8 cellular contexts compared by ENCODE assay signal in the genomic region with DNA sequence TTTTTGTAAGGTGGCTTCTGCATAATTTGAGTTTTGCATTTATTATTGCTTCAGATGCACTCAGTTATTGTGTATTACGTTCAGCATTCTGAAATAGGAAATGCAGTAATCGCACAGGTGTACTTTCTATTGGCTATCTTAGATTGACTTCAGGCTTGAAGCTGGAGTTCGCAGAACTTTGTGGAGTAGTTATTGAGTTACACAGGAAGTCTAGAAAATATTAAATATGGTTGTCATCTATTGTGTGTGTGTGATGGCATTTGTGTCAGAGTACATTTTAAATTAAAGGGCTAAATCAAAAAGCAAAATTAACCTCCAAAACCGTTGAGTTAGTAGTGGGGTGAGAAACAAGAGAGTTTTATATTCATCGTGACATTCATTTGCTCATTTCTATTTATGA. TPM values are rescaled to one million over a fixed set of nuclear protein-coding genes. Genes with fewer than 3 reads are reported as not detected.
A peak's percentile ranks its signal among the peaks of the same experiment; 100 is the strongest.
DNase-seq lines count a peak whose midpoint lies in the region; TF ChIP-seq lines count a peak whose summit lies in the region.

No MANE protein-coding gene starts in this region.

- H3K4me1 ChIP-seq in sigmoid colon = peaks cover 0 to 47% (median 42%) of the 10 kb centered on the region in 4 donors

- CTCF ChIA-PET in RWPE1 (lab: Yijun Ruan, JAX) = interaction anchor here (0.5 kb wide), 1 partner anchor 13 kb away, joined by 3 read pairs; no protein-coding TSS in a partner anchor

- no peaks in the 10 kb centered on the region for H3K9me3 ChIP-seq in sigmoid colon

- H3K27ac ChIP-seq in sigmoid colon (peak overlapping the region; percentile 99 to 100 (median 99)), RWPE1 (no peak overlapping the region)

- H3K4me3 ChIP-seq in epithelial cell of proximal tubule (ENCODE audit: low read depth, low read length) = peak overlapping the region; percentile 94
- peak overlapping the region; percentile 5 to 89 (median 76) for H3K4me3 ChIP-seq in sigmoid colon

- TF ChIP-seq EP300 in sigmoid colon (IDR thresholded peaks at IDR 0.05) = no peak

- 9% methylated on average over 5 of the region's 5 CpGs for WGBS in sigmoid colon, 2 donors

- POLR2A ChIA-PET in RWPE1 (lab: Yijun Ruan, JAX; ENCODE audit: low non-redundant PET) = no interaction called here

- no peak for TF ChIP-seq POLR2A in sigmoid colon (IDR thresholded peaks at IDR 0.05)

- intact Hi-C loops in sigmoid colon (cut with DNase I) = no loop called here

- no peaks in the 10 kb centered on the region for H3K27me3 ChIP-seq in sigmoid colon

- TF ChIP-seq CTCF in epithelial cell of proximal tubule (conservative IDR thresholded peaks at IDR 0.05; ENCODE audit: low read depth, low read length) (no peak), sigmoid colon (IDR thresholded peaks at IDR 0.05) (no peak), RWPE1 (conservative IDR thresholded peaks at IDR 0.05; ENCODE audit: low read depth) (no peak)

- DNase-seq in DMS79 treated with DMSO at 0.1 percent for 48 hours (lab: John Stamatoyannopoulos, UW) = peak; percentile 46
- DNase-seq in DMS79 (lab: John Stamatoyannopoulos, UW) = no peak
- peak; percentile 73 for DNase-seq in RPMI8226
- DNase-seq in epithelial cell of proximal tubule (ENCODE audit: low read depth) = no peak
- DNase-seq in sigmoid colon = no peak
- no peak for DNase-seq in NCI-H226
- no peak for DNase-seq in activated effector memory CD4-positive, alpha-beta T cell treated with anti-CD3 and anti-CD28 coated beads, Interleukin-2, amount 50 U/mL, for 16 hours
- no peak for DNase-seq in RWPE1 (ENCODE audit: low spot score)

- no peaks in the 10 kb centered on the region for H3K36me3 ChIP-seq in sigmoid colon

RNA-seq across cellular contexts. Expression of a gene that starts 2.7 kb away (rescaled TPM):
- total RNA-seq in epithelial cell of proximal tubule = 9.6 and 12.7 TPM in 2 replicates
- 10 to 100 TPM; 31.0 to 42.4 (median 37.4) TPM for total RNA-seq in sigmoid colon
- 1 to 10 TPM; 3.2 to 6.5 (median 3.6) TPM for polyA plus RNA-seq in sigmoid colon

Comparison
In these comparisons a context has a peak if more than half of its experiments do, and no peak if none do; other contexts are left out.
1. DNase-seq: peak in DMS79 treated with DMSO at 0.1 percent for 48 hours (single experiment) and RPMI8226 (single experiment); none in DMS79 (single experiment), epithelial cell of proximal tubule (single experiment), sigmoid colon (single experiment), NCI-H226 (single experiment), activated effector memory CD4-positive, alpha-beta T cell treated with anti-CD3 and anti-CD28 coated beads, Interleukin-2, amount 50 U/mL, for 16 hours (single experiment) and RWPE1 (single experiment).